In genomic region chr9:110183208-110184145, GRCh38 we compare ENCODE assay signal across 8 cellular contexts. TPM values are rescaled to one million over a fixed set of nuclear protein-coding genes. Genes with fewer than 3 reads are reported as not detected.
DNase-seq lines count a peak whose midpoint lies in the region; ATAC-seq, FAIRE-seq and TF ChIP-seq lines count a peak whose summit lies in the region.

No MANE protein-coding gene starts in this region.

- H3F3A ChIP-seq in GM23338 (replicated peaks; ENCODE audit: low read depth) = no peaks in the 10 kb centered on the region

- H3K36me3 Mint-ChIP-seq in GM23338 (ENCODE audit: low read depth) = peaks cover 6% of the 10 kb centered on the region; the same call in 2 of the 3 replicates

- H3K4me3 ChIP-seq in GM23338 (no peak overlapping the region), MG63 (no peak overlapping the region), gastrocnemius medialis (no peak overlapping the region)

- H3K9me3 Mint-ChIP-seq in GM23338 = peaks cover 9% of the 10 kb centered on the region

- ATAC-seq in GM23338 = peak; percentile 94
- peak in 1 of 2 donors; percentile 30 for ATAC-seq in gastrocnemius medialis
- no peak for ATAC-seq in HG02938 (IDR thresholded peaks at IDR 0.05; ENCODE audit: unreplicated experiment)

- peak; percentile 47 for FAIRE-seq in G401.6 (lab: Jason Lieb, UNC)

- no peak for TF ChIP-seq POLR2A in gastrocnemius medialis (IDR thresholded peaks at IDR 0.05)

- no peak overlapping the region for H2AFZ ChIP-seq in GM23338

- in situ Hi-C loops in SK-MEL-5 (cut with HindIII; ENCODE audit: low pct_unique_long_range_greater_than_20kb, low sequenced_read_pairs) (no loop called here), gastrocnemius medialis (cut with MboI; ENCODE audit: low sequenced_read_pairs in 4 of 4) (loop anchor here in 3 of 4 donors (10.0 to 25.0 kb wide), 2 partner anchors 429 to 441 kb away; no protein-coding TSS in a partner anchor)

- H3K4me2 ChIP-seq in GM23338 = no peak overlapping the region

- no peak overlapping the region for H3K27ac Mint-ChIP-seq in GM23338

- no peaks in the 10 kb centered on the region for H3K79me2 ChIP-seq in GM23338 (replicated peaks; ENCODE audit: insufficient read depth)

- DNase-seq in GM23338 (ENCODE audit: low spot score) = peak; percentile 89
- peak; percentile 47 for DNase-seq in MG63
- peak; percentile 83 for DNase-seq in SK-MEL-5 (ENCODE audit: low read depth, low spot score)
- peak; percentile 76 for DNase-seq in amniotic epithelial cell (ENCODE audit: low read depth)
- peak; percentile 36 for DNase-seq in hepatic stellate cell (ENCODE audit: low spot score)
- peak in 1 of 2 donors; percentile 37 for DNase-seq in gastrocnemius medialis

- H3K9me3 ChIP-seq in MG63 (no peaks in the 10 kb centered on the region), gastrocnemius medialis (no peaks in the 10 kb centered on the region)

- TF ChIP-seq CTCF in GM23338 (conservative IDR thresholded peaks at IDR 0.05; ENCODE audit: low read depth in 2 of 2) (peak; percentile 84 to 88), gastrocnemius medialis (IDR thresholded peaks at IDR 0.05 in 4 of 5, conservative IDR thresholded peaks at IDR 0.05 in 1 of 5) (peak in 4 of 5 experiments; percentile 32 to 65 (median 59))

- H3K4me1 ChIP-seq in GM23338 (ENCODE audit: insufficient read depth) = peaks cover 4% of the 10 kb centered on the region; the same call in 1 of the 2 replicates
- no peaks in the 10 kb centered on the region for H3K4me1 ChIP-seq in gastrocnemius medialis

- H4K20me1 ChIP-seq in GM23338 (replicated peaks; ENCODE audit: insufficient read depth) = no peaks in the 10 kb centered on the region

- peaks cover 12% of the 10 kb centered on the region; the same call in 2 of the 3 replicates for H3K4me1 Mint-ChIP-seq in GM23338

- H3K27ac ChIP-seq in GM23338 (ENCODE audit: low read depth) (no peak overlapping the region), gastrocnemius medialis (no peak overlapping the region)

- 0 out of 2 replicates have a peak, but pooled peaks cover 2% of the 10 kb centered on the region for H3K9me2 ChIP-seq in GM23338 (ENCODE audit: insufficient read depth)

- H3K36me3 ChIP-seq in GM23338 (ENCODE audit: insufficient read depth) (no peaks in the 10 kb centered on the region), MG63 (no peaks in the 10 kb centered on the region), gastrocnemius medialis (no peaks in the 10 kb centered on the region)

- intact Hi-C loops in gastrocnemius medialis (cut with DNase I; ENCODE audit: low total_unique reads) = loop anchor here (2.0 kb wide), 1 partner anchor 439 kb away; no protein-coding TSS in a partner anchor

- peaks cover 6% of the 10 kb centered on the region for H3K27me3 Mint-ChIP-seq in GM23338 (ENCODE audit: insufficient read depth, low read depth, poor library complexity)

- no peaks in the 10 kb centered on the region for H3K27me3 ChIP-seq in GM23338 (ENCODE audit: insufficient read depth)
- H3K27me3 ChIP-seq in MG63 = no peaks in the 10 kb centered on the region
- no peaks in the 10 kb centered on the region for H3K27me3 ChIP-seq in gastrocnemius medialis

- no peak overlapping the region for H3K4me3 Mint-ChIP-seq in GM23338

TF ChIP-seq in GM23338, 12 proteins besides CTCF, POLR2A, EP300 and RAD21:
- TF ChIP-seq, protein P1, sequence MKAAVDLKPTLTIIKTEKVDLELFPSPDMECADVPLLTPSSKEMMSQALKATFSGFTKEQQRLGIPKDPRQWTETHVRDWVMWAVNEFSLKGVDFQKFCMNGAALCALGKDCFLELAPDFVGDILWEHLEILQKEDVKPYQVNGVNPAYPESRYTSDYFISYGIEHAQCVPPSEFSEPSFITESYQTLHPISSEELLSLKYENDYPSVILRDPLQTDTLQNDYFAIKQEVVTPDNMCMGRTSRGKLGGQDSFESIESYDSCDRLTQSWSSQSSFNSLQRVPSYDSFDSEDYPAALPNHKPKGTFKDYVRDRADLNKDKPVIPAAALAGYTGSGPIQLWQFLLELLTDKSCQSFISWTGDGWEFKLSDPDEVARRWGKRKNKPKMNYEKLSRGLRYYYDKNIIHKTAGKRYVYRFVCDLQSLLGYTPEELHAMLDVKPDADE (IDR thresholded peaks at IDR 0.05) = no peak
- no peak for TF ChIP-seq EZH2 (IDR thresholded peaks at IDR 0.05; ENCODE audit: low read depth, unreplicated experiment)
TF ChIP-seq in GM23338: peak in this region for 0.

RNA-seq across cellular contexts. Expression of gene C9orf152, which starts 24.5 kb away (rescaled TPM):
- not detected in 2 replicates for total RNA-seq in GM23338 (2014; rRNA removed; shearing (Covaris generic))
- polyA plus RNA-seq in GM23338 (2016; fragmentation: Nextera tagmentation; extraction: Ambion mirVana) = not detected in 2 replicates
- total RNA-seq in MG63 (2014; rRNA removed; shearing (Covaris generic); ENCODE audit: low replicate concordance) = not detected in 2 replicates
- not detected in 2 replicates for total RNA-seq in SK-MEL-5 (2014; rRNA removed; shearing (Covaris generic))
- polyA plus RNA-seq in SK-MEL-5 (2015; cell fraction: cytosol; rRNA removed) = not detected in 2 replicates
- polyA plus RNA-seq in SK-MEL-5 (2015; cell fraction: nucleus; rRNA removed) = not detected in 2 replicates
- total RNA-seq in gastrocnemius medialis = not detected
